Comparison of ENCODE assay signal across 13 cellular contexts in the genomic region with DNA sequence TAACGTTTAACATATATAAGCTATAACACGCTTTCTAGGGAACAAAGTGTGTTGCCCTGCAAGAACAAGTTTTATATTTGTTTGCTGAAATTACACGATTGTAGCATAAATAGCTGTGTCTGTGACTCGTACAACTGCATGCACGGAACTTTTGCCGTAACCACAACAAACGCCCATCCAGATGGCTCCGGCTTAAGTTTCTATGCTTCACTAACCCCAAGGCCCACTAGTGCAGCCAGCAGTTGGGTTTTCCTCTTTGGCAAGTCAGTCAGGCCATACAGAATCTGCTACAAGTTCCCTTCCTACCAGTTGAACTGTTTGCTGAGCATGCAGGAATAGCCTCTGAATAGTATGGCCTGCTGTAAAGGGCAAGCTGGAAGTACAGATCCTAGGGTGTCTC. TPM values are rescaled to one million over a fixed set of nuclear protein-coding genes. Genes with fewer than 3 reads are reported as not detected.
DNase-seq lines count a peak whose midpoint lies in the region; ATAC-seq and TF ChIP-seq lines count a peak whose summit lies in the region.
"Had no signal": no experiment of that assay in that cellular context is flagged by ENCODE, and none has a peak within 500 bp of the region (broad histone marks: within the 10 kb centered on the region; RNA-seq: fewer than 3 reads in every experiment).

No MANE protein-coding gene starts in this region.

- H3K9me3 Mint-ChIP-seq in naive thymus-derived CD4-positive, alpha-beta T cell, result peaks cover 0 to 2% (median 0%) of the 10 kb centered on the region in 11 donors
- H3K9me3 Mint-ChIP-seq: stimulated activated naive CD8-positive, alpha-beta T cell treated with anti-CD3 and anti-CD28 coated beads, Interleukin-15, Interleukin-2, amounts not matched to agents 100 ng/mL and 50 ng/mL, for 24 hours had no signal

- TF ChIP-seq CTCF in AG10803 (conservative IDR thresholded peaks at IDR 0.05; ENCODE audit: low read length), result no peak

- no peak overlapping the region for H3K27ac Mint-ChIP-seq in naive thymus-derived CD4-positive, alpha-beta T cell
- H3K27ac Mint-ChIP-seq: activated CD4-positive, alpha-beta T cell treated with anti-CD3 and anti-CD28 coated beads for 36 hours; stimulated activated naive CD8-positive, alpha-beta T cell treated with anti-CD3 and anti-CD28 coated beads, Interleukin-15, Interleukin-2, amounts not matched to agents 100 ng/mL and 50 ng/mL, for 24 hours had no signal

- no peaks in the 10 kb centered on the region for H3K36me3 ChIP-seq in naive thymus-derived CD4-positive, alpha-beta T cell (ENCODE audit: control insufficient read depth in 2 of 3, insufficient read depth in 3 of 3, low read length in 3 of 3)

- no peak overlapping the region for H3K4me3 Mint-ChIP-seq in naive thymus-derived CD4-positive, alpha-beta T cell
- H3K4me3 Mint-ChIP-seq: activated CD4-positive, alpha-beta T cell treated with anti-CD3 and anti-CD28 coated beads for 36 hours; stimulated activated naive CD8-positive, alpha-beta T cell treated with anti-CD3 and anti-CD28 coated beads, Interleukin-15, Interleukin-2, amounts not matched to agents 100 ng/mL and 50 ng/mL, for 24 hours had no signal

- peaks cover 0 to 26% (median 23%) of the 10 kb centered on the region in 5 donors for H3K27me3 Mint-ChIP-seq in naive thymus-derived CD4-positive, alpha-beta T cell

- no peaks in the 10 kb centered on the region for H3K4me1 ChIP-seq in naive thymus-derived CD4-positive, alpha-beta T cell (ENCODE audit: control insufficient read depth in 2 of 2, insufficient read depth in 2 of 2, low read length in 2 of 2)

- H3K9me3 ChIP-seq in naive thymus-derived CD4-positive, alpha-beta T cell (ENCODE audit: control insufficient read depth in 2 of 3, low read length in 3 of 3), result no peaks in the 10 kb centered on the region

- H3K4me3 ChIP-seq in AG10803 (ENCODE audit: low read length), result no peak overlapping the region
- H3K4me3 ChIP-seq in naive thymus-derived CD4-positive, alpha-beta T cell (ENCODE audit: low read length), result no peak overlapping the region

- CTCF ChIA-PET in naive thymus-derived CD4-positive, alpha-beta T cell (lab: Charles Lee), result no interaction called here

- no peaks in the 10 kb centered on the region for H3K36me3 Mint-ChIP-seq in naive thymus-derived CD4-positive, alpha-beta T cell

- H3K27me3 ChIP-seq in naive thymus-derived CD4-positive, alpha-beta T cell (ENCODE audit: control insufficient read depth in 2 of 2, insufficient read depth in 2 of 2, low read length in 2 of 2), result peaks cover 0 to 2% of the 10 kb centered on the region in 2 donors

- peak; percentile 94 for DNase-seq in AG10803 (ENCODE audit: low read depth)
- DNase-seq in NCI-H446 (lab: John Stamatoyannopoulos, UW), result peak; percentile 69 to 74
- peak; percentile 65 for DNase-seq in glomerular visceral epithelial cell (ENCODE audit: extremely low spot score)
- no peak for DNase-seq in naive thymus-derived CD4-positive, alpha-beta T cell
- DNase-seq in stimulated activated naive CD4-positive, alpha-beta T cell treated with Interleukin-2 at 50 U/mL for 16 hours (lab: John Stamatoyannopoulos, UW), result no peak
- no peak for DNase-seq in activated effector memory CD4-positive, alpha-beta T cell treated with Interleukin-2 at 50 U/mL for 16 hours
- DNase-seq: activated CD4-positive, alpha-beta T cell treated with anti-CD3 and anti-CD28 coated beads for 36 hours; effector CD8-positive, alpha-beta T cell; NCI-H345 had no signal

- intact Hi-C loops in naive thymus-derived CD4-positive, alpha-beta T cell (cut with micrococcal nuclease), result no loop called here

- ATAC-seq in GM21825 (IDR thresholded peaks at IDR 0.05; ENCODE audit: unreplicated experiment) (peak; percentile 61), HG03108 (IDR thresholded peaks at IDR 0.05; ENCODE audit: unreplicated experiment) (no peak)
- no peak for ATAC-seq in naive thymus-derived CD4-positive, alpha-beta T cell
- ATAC-seq: activated CD4-positive, alpha-beta T cell treated with anti-CD3 and anti-CD28 coated beads for 36 hours had no signal

- POLR2A ChIA-PET in naive thymus-derived CD4-positive, alpha-beta T cell (lab: Charles Lee), result no interaction called here

- H3K27ac ChIP-seq in naive thymus-derived CD4-positive, alpha-beta T cell (ENCODE audit: low read depth, low read length), result no peak overlapping the region
- H3K27ac ChIP-seq: C4-2B had no signal

- no peaks in the 10 kb centered on the region for H3K4me1 Mint-ChIP-seq in naive thymus-derived CD4-positive, alpha-beta T cell
- H3K4me1 Mint-ChIP-seq: activated CD4-positive, alpha-beta T cell treated with anti-CD3 and anti-CD28 coated beads for 36 hours had no signal

RNA-seq across cellular contexts. Expression of a gene that starts 12.1 kb away (rescaled TPM):
- not detected for total RNA-seq in naive thymus-derived CD4-positive, alpha-beta T cell
- under 1 TPM; 0.79 to 0.98 TPM for polyA plus RNA-seq in naive thymus-derived CD4-positive, alpha-beta T cell

Comparison
In these comparisons a context has a peak if more than half of its experiments do, and no peak if none do; other contexts are left out.
1. DNase-seq: peak in AG10803 (single experiment), NCI-H446 (2 of 2) and glomerular visceral epithelial cell (single experiment); none in naive thymus-derived CD4-positive, alpha-beta T cell (0 of 9), stimulated activated naive CD4-positive, alpha-beta T cell treated with Interleukin-2 at 50 U/mL for 16 hours (single experiment) and activated effector memory CD4-positive, alpha-beta T cell treated with Interleukin-2 at 50 U/mL for 16 hours (single experiment).